Comparison of ENCODE assay signal across 22 cellular contexts in genomic region chr10:116115797-116116196, GRCh38.
DNase-seq lines count a peak whose midpoint lies in the region; ATAC-seq and TF ChIP-seq lines count a peak whose summit lies in the region.
"Had no signal": no experiment of that assay in that cellular context is flagged by ENCODE, and none has a peak within 500 bp of the region (broad histone marks: within the 10 kb centered on the region; RNA-seq: fewer than 3 reads in every experiment).

No MANE protein-coding gene starts in this region.

- H4K20me1 ChIP-seq in H9 (ENCODE audit: control insufficient read depth, insufficient read depth, insufficient read length) (no peaks in the 10 kb centered on the region), osteoblast (ENCODE audit: insufficient read depth, low read length) (no peaks in the 10 kb centered on the region)
- H4K20me1 ChIP-seq: BLaER1 had no signal

- no peak overlapping the region for H2BK5ac ChIP-seq in H9 (ENCODE audit: insufficient read length, low read length)

- no CpG with 5 or more reads among the region's 5 CpGs for WGBS in H9 (ENCODE audit: extremely low coverage, insufficient read length, low lambda C conversion rate)

- no peak overlapping the region for H4K91ac ChIP-seq in H9 (ENCODE audit: insufficient read length, low read depth, low read length)

- no peak overlapping the region for H3K4me3 Mint-ChIP-seq in H9
- no peak overlapping the region for H3K4me3 Mint-ChIP-seq in glutamatergic neuron (ENCODE audit: unreplicated experiment)
- H3K4me3 Mint-ChIP-seq: CD14-positive monocyte; CD4-positive, alpha-beta memory T cell; CD4-positive, CD25-positive, alpha-beta regulatory T cell; CD8-positive, alpha-beta memory T cell had no signal

- no peaks in the 10 kb centered on the region for H3K36me3 ChIP-seq in osteoblast (ENCODE audit: insufficient read depth, low read length)
- H3K36me3 ChIP-seq: BE2C, BLaER1 had no signal

- H4K5ac ChIP-seq in H9 (ENCODE audit: insufficient read length, low read depth, low read length), result no peak overlapping the region

- H3K79me2 ChIP-seq in H9 (ENCODE audit: insufficient read depth, low read length) (no peaks in the 10 kb centered on the region), osteoblast (ENCODE audit: insufficient read depth, low read length) (no peaks in the 10 kb centered on the region)

- H2BK120ac ChIP-seq in H9 (ENCODE audit: low read depth, low read length, poor library complexity, severe bottlenecking), result no peak overlapping the region

- no peaks in the 10 kb centered on the region for H3K4me1 ChIP-seq in H9 (ENCODE audit: insufficient read depth, low read length)
- H3K4me1 ChIP-seq in osteoblast (ENCODE audit: insufficient read depth, low read length), result peaks cover 17% of the 10 kb centered on the region
- H3K4me1 ChIP-seq: BE2C, BLaER1 had no signal

- no peak overlapping the region for H3K23ac ChIP-seq in H9 (ENCODE audit: insufficient read length, low read depth, low read length)

- H3K9ac ChIP-seq in H9 (ENCODE audit: extremely low read depth, insufficient read length, low read length), result no peak overlapping the region
- H3K9ac ChIP-seq: BLaER1 had no signal

- H3K27me3 Mint-ChIP-seq in H9 (ENCODE audit: low read depth) (peaks cover 30% of the 10 kb centered on the region), glutamatergic neuron (ENCODE audit: unreplicated experiment) (peaks cover 20% of the 10 kb centered on the region)
- H3K27me3 Mint-ChIP-seq: CD4-positive, alpha-beta memory T cell; CD4-positive, CD25-positive, alpha-beta regulatory T cell; CD8-positive, alpha-beta memory T cell had no signal

- no peaks in the 10 kb centered on the region for H3K23me2 ChIP-seq in H9 (ENCODE audit: insufficient read length, low read depth, low read length, poor library complexity, severe bottlenecking)

- H3K4me1 Mint-ChIP-seq in H9, result peaks cover 13 to 22% of the 10 kb centered on the region in 2 experiments
- H3K4me1 Mint-ChIP-seq in glutamatergic neuron (ENCODE audit: low read depth, unreplicated experiment), result peaks cover 35% of the 10 kb centered on the region
- H3K4me1 Mint-ChIP-seq: CD14-positive monocyte; CD4-positive, alpha-beta memory T cell; CD4-positive, CD25-positive, alpha-beta regulatory T cell; CD8-positive, alpha-beta memory T cell had no signal

- no peak overlapping the region for H3K18ac ChIP-seq in H9 (ENCODE audit: insufficient read length, low read depth, low read length)

- H3K27me3 ChIP-seq in H9 (ENCODE audit: insufficient read depth, low read length), result no peaks in the 10 kb centered on the region
- H3K27me3 ChIP-seq in osteoblast (ENCODE audit: insufficient read depth, low read length), result no peaks in the 10 kb centered on the region
- H3K27me3 ChIP-seq: BE2C, BLaER1 had no signal

- H2AFZ ChIP-seq in H9 (ENCODE audit: low read length) (no peak overlapping the region), osteoblast (ENCODE audit: low read length) (no peak overlapping the region)

- no peak overlapping the region for H3K56ac ChIP-seq in H9 (ENCODE audit: insufficient read length, low read depth, low read length)

- H2BK20ac ChIP-seq in H9 (ENCODE audit: low read depth, low read length, poor library complexity, severe bottlenecking), result no peak overlapping the region

- H2BK15ac ChIP-seq in H9 (ENCODE audit: low read depth, low read length), result no peak overlapping the region

- TF ChIP-seq CTCF in H9 (conservative IDR thresholded peaks at IDR 0.05), result no peak
- no peak for TF ChIP-seq CTCF in glutamatergic neuron (IDR thresholded peaks at IDR 0.05; ENCODE audit: partially characterized antibody, unreplicated experiment)
- TF ChIP-seq CTCF in osteoblast (IDR thresholded peaks at IDR 0.05; ENCODE audit: extremely low read depth, low read depth, low read length), result no peak

- H3K9me3 Mint-ChIP-seq in H9 (peaks cover 0 to 2% of the 10 kb centered on the region in 2 experiments; a peak in 3 of 5 replicates), glutamatergic neuron (ENCODE audit: unreplicated experiment) (peaks cover 42% of the 10 kb centered on the region)

- no peak overlapping the region for H3K14ac ChIP-seq in H9 (ENCODE audit: insufficient read depth, low read length)

- no peak overlapping the region for H2AK5ac ChIP-seq in H9 (ENCODE audit: insufficient read length, low read length)

- H3K4me3 ChIP-seq in osteoblast (ENCODE audit: insufficient read depth, low read length), result no peak overlapping the region
- H3K4me3 ChIP-seq: BLaER1, GM12878 had no signal

- no peak for ATAC-seq in GM21526 (IDR thresholded peaks at IDR 0.05; ENCODE audit: low FRiP score, unreplicated experiment)
- ATAC-seq: GM12878 had no signal

- peaks cover 2 to 4% (median 3%) of the 10 kb centered on the region in 3 experiments; a peak in 5 of 7 replicates for H3K36me3 Mint-ChIP-seq in H9 (ENCODE audit: insufficient read depth in 1 of 3, low read depth in 3 of 3)
- H3K36me3 Mint-ChIP-seq in glutamatergic neuron (ENCODE audit: unreplicated experiment), result peaks cover 25% of the 10 kb centered on the region
- H3K36me3 Mint-ChIP-seq: CD14-positive monocyte; CD4-positive, alpha-beta memory T cell; CD4-positive, CD25-positive, alpha-beta regulatory T cell; CD8-positive, alpha-beta memory T cell had no signal

- no peak overlapping the region for H4K8ac ChIP-seq in H9 (replicated peaks; ENCODE audit: insufficient read length, low read depth, low read length)

- H3K4me2 ChIP-seq in H9 (ENCODE audit: insufficient read depth, insufficient read length, low read length) (no peak overlapping the region), osteoblast (ENCODE audit: insufficient read depth, low read length) (no peak overlapping the region)
- H3K4me2 ChIP-seq: BLaER1 had no signal

- DNase-seq in H9 (peak; percentile 6), glutamatergic neuron (no peak), mesenteric fat pad (ENCODE audit: low spot score) (peak; percentile 51), osteoblast (ENCODE audit: insufficient read length, low spot score, missing footprints) (peak; percentile 64), DMS153 treated with DMSO at 0.1 percent for 48 hours (lab: John Stamatoyannopoulos, UW; ENCODE audit: unreplicated experiment) (no peak), NCI-H1930 (lab: John Stamatoyannopoulos, UW) (no peak), GF-D8 (lab: John Stamatoyannopoulos, UW) (no peak)
- DNase-seq: 8988T; ACHN; BE2C; C1 segment of cervical spinal cord; CD4-positive, alpha-beta memory T cell; CD4-positive, CD25-positive, alpha-beta regulatory T cell; CD8-positive, alpha-beta memory T cell; COR-L47; DMS 273 treated with DMSO at 0.1 percent for 48 hours; DMS153; DMS79 treated with DMSO at 0.1 percent for 48 hours had no signal

- H3K27ac ChIP-seq in H9 (ENCODE audit: insufficient read length, low read depth, low read length), result no peak overlapping the region
- H3K27ac ChIP-seq in osteoblast (ENCODE audit: low read depth, low read length), result no peak overlapping the region
- H3K27ac ChIP-seq: BLaER1 had no signal

- H3K9me3 ChIP-seq in H9 (ENCODE audit: control insufficient read depth, low read depth, low read length) (no peaks in the 10 kb centered on the region), osteoblast (ENCODE audit: low read depth, low read length) (no peaks in the 10 kb centered on the region)
- H3K9me3 ChIP-seq: BE2C, BLaER1 had no signal

- no peak overlapping the region for H3K4ac ChIP-seq in H9 (ENCODE audit: low read depth, low read length)

- no peak overlapping the region for H2BK12ac ChIP-seq in H9 (ENCODE audit: insufficient read length, low read depth, low read length)

- H3K27ac Mint-ChIP-seq in H9 (no peak overlapping the region; a peak in 1 of 7 replicates), glutamatergic neuron (ENCODE audit: unreplicated experiment) (peak overlapping the region; percentile 1)
- H3K27ac Mint-ChIP-seq: CD4-positive, alpha-beta memory T cell; CD4-positive, CD25-positive, alpha-beta regulatory T cell; CD8-positive, alpha-beta memory T cell had no signal

- no peaks in the 10 kb centered on the region for H3K79me1 ChIP-seq in H9 (ENCODE audit: insufficient read depth, low read depth, low read length, poor library complexity, severe bottlenecking)

- H3T11ph ChIP-seq in H9 (ENCODE audit: low read length), result no peak overlapping the region

Comparison
In these comparisons a context has a peak if more than half of its experiments do, and no peak if none do; other contexts are left out.
1. DNase-seq: peak in H9 (single experiment), mesenteric fat pad (single experiment) and osteoblast (single experiment); none in glutamatergic neuron (single experiment), DMS153 treated with DMSO at 0.1 percent for 48 hours (single experiment), NCI-H1930 (0 of 2) and GF-D8 (single experiment).